In genomic region chr11:2968501-2968900, GRCh38 we compare ENCODE assay signal across 6 cellular contexts. TPM values are rescaled to one million over a fixed set of nuclear protein-coding genes. Genes with fewer than 3 reads are reported as not detected.
"Had no signal": no experiment of that assay in that cellular context is flagged by ENCODE, and none has a peak within 500 bp of the region (broad histone marks: within the 10 kb centered on the region; RNA-seq: fewer than 3 reads in every experiment).

No MANE protein-coding gene starts in this region.

- H3K4me3 ChIP-seq: K562 had no signal

- H3K27me3 Mint-ChIP-seq: IgD-negative memory B cell had no signal

- H3K27ac ChIP-seq: HL-60 had no signal

- DNase-seq: IMR-90, KBM-7 had no signal

- H3K9me3 Mint-ChIP-seq: IgD-negative memory B cell had no signal

- ATAC-seq: HepG2, K562 had no signal

- H3K4me3 Mint-ChIP-seq: IgD-negative memory B cell had no signal

RNA-seq across cellular contexts. Expression of gene PHLDA2, which starts 39.3 kb away (rescaled TPM):
- polyA plus RNA-seq: IgD-negative memory B cell had no signal
